ENCODE assay signal across 9 cellular contexts in genomic region chr16:10579575-10579964, GRCh38. TPM values are rescaled to one million over a fixed set of nuclear protein-coding genes. Genes with fewer than 3 reads are reported as not detected.
DNase-seq lines count a peak whose midpoint lies in the region; ATAC-seq, FAIRE-seq and TF ChIP-seq lines count a peak whose summit lies in the region.
"Had no signal": no experiment of that assay in that cellular context is flagged by ENCODE, and none has a peak within 500 bp of the region (broad histone marks: within the 10 kb centered on the region; RNA-seq: fewer than 3 reads in every experiment).

No MANE protein-coding gene starts in this region.

- BruUV-seq in HCT116 (replicated peaks; lab: Mats Ljungman, UMichigan) = TSS peak; percentile 52
- no TSS peak for BruUV-seq in K562 (replicated peaks; lab: Mats Ljungman, UMichigan)

- H3K9me1 ChIP-seq in K562 (ENCODE audit: control insufficient read depth, insufficient read depth, low read length) = no peaks in the 10 kb centered on the region

- ATAC-seq in HCT116 (peak; percentile 5; the same call in 1 of the 2 replicates), K562 (no peak), HG03135 (IDR thresholded peaks at IDR 0.05; ENCODE audit: unreplicated experiment) (no peak)

- no peaks in the 10 kb centered on the region for H4K20me1 ChIP-seq in HCT116 (ENCODE audit: insufficient read depth)
- peaks cover 5% of the 10 kb centered on the region for H4K20me1 ChIP-seq in K562 (replicated peaks; ENCODE audit: control insufficient read depth, insufficient read depth, low read length)

- 6% methylated on average over 2 of the region's 6 CpGs for WGBS in K562 (ENCODE audit: insufficient coverage, low coverage, missing lambda C conversion rate)

- H3K36me3 ChIP-seq in HCT116 (ENCODE audit: control insufficient read depth in 1 of 2, insufficient read depth in 2 of 2, low read length in 2 of 2) (no peaks in the 10 kb centered on the region), K562 (ENCODE audit: control insufficient read depth, insufficient read depth, low read length) (no peaks in the 10 kb centered on the region), kidney epithelial cell (ENCODE audit: control insufficient read depth, insufficient read depth, low read length) (no peaks in the 10 kb centered on the region)

- intact Hi-C loops in HCT116 (cut with micrococcal nuclease) (no loop called here), K562 (cut with micrococcal nuclease) (no loop called here)

- CTCF ChIA-PET in HCT116 (lab: Charles Lee) (interaction anchor here (1.0 to 1.7 kb wide), 2 partner anchors 14 to 339 kb away, joined by 4 to 7 read pairs; no protein-coding TSS in a partner anchor), K562 (lab: Yijun Ruan, JAX; ENCODE audit: low intra/inter-chr PET ratio) (no interaction called here)

- TF ChIP-seq RAD21 in HCT116 (IDR thresholded peaks at IDR 0.05; ENCODE audit: low read depth) (no peak), K562 (CRISPR knock-in tag; conservative IDR thresholded peaks at IDR 0.05 in 1 of 2, IDR thresholded peaks at IDR 0.05 in 1 of 2) (no peak)

- H3K4me1 ChIP-seq in HCT116 (ENCODE audit: control insufficient read depth in 1 of 2, insufficient read depth in 2 of 2, low read length in 2 of 2) = peaks cover 38 to 47% of the 10 kb centered on the region in 2 experiments
- H3K4me1 ChIP-seq in K562 (replicated peaks in 1 of 2; ENCODE audit: control insufficient read depth in 2 of 2, insufficient read depth in 2 of 2, low read length in 2 of 2) = peaks cover 0 to 16% of the 10 kb centered on the region in 2 experiments; a peak in 4 of 5 replicates

- H3K4me3 ChIP-seq in HCT116 (replicated peaks in 1 of 2; ENCODE audit: low read depth in 1 of 2, low read length in 2 of 2) (peak overlapping the region; percentile 68 to 83), K562 (peak overlapping the region; percentile 58), kidney epithelial cell (ENCODE audit: low read depth, low read length) (peak overlapping the region; percentile 70), skin epidermis (peak overlapping the region; percentile 50 to 92 (median 75))

- H2AFZ ChIP-seq in HCT116 (ENCODE audit: low read depth, low read length, poor library complexity, severe bottlenecking) (no peak overlapping the region), K562 (ENCODE audit: low read depth, low read length) (peak overlapping the region; percentile 91; the same call in 1 of the 2 replicates)

- no peaks in the 10 kb centered on the region for H3K9me3 ChIP-seq in HCT116 (ENCODE audit: control insufficient read depth in 1 of 2, insufficient read depth in 1 of 2, low read depth in 1 of 2, low read length in 2 of 2)
- H3K9me3 ChIP-seq in K562 (replicated peaks; ENCODE audit: control insufficient read depth, insufficient read depth, low read depth, low read length) = no peaks in the 10 kb centered on the region

- H3K4me2 ChIP-seq in HCT116 (ENCODE audit: low read length) = peak overlapping the region; percentile 99
- H3K4me2 ChIP-seq in K562 (ENCODE audit: insufficient read depth, low read length) = peak overlapping the region; percentile 79

- no peak for TF ChIP-seq CTCF in HCT116 (IDR thresholded peaks at IDR 0.05 in 2 of 3, conservative IDR thresholded peaks at IDR 0.05 in 1 of 3; ENCODE audit: borderline replicate concordance in 1 of 3, insufficient read depth in 1 of 3, low read depth in 2 of 3, low read length in 2 of 3)
- TF ChIP-seq CTCF in K562 (IDR thresholded peaks at IDR 0.05 in 2 of 3, conservative IDR thresholded peaks at IDR 0.05 in 1 of 3; ENCODE audit: insufficient read depth in 2 of 3, low read depth in 1 of 3, low read length in 3 of 3) = no peak
- no peak for TF ChIP-seq CTCF in kidney epithelial cell (IDR thresholded peaks at IDR 0.05; ENCODE audit: insufficient read depth, low read length, poor library complexity, severe bottlenecking)

- POLR2A ChIA-PET in HCT116 (lab: Charles Lee) (no interaction called here), K562 (lab: Yijun Ruan, JAX) (no interaction called here)

- H3K79me2 ChIP-seq in HCT116 (ENCODE audit: insufficient read depth, low read length) (peaks cover 16% of the 10 kb centered on the region), K562 (ENCODE audit: control insufficient read depth, insufficient read depth, low read length) (no peaks in the 10 kb centered on the region)

- RAD21 ChIA-PET in HCT116 (lab: Charles Lee; ENCODE audit: low non-redundant PET in 1 of 2, low total read pairs in 2 of 2, uncharacterized antibody in 2 of 2, unreplicated experiment in 2 of 2) = no interaction called here

- H3K27ac ChIP-seq in HCT116 (ENCODE audit: low read depth, low read length) (peak overlapping the region; percentile 88; the same call in 1 of the 2 replicates), K562 (ENCODE audit: extremely low read depth, low read depth, low read length) (no peak overlapping the region), skin epidermis (peak overlapping the region in 20 of 21 experiments; percentile 81 to 97 (median 92))

- H3K9ac ChIP-seq in HCT116 (ENCODE audit: low read length) = peak overlapping the region; percentile 84
- peak overlapping the region in 1 of 2 experiments; percentile 86; a peak in 2 of 4 replicates for H3K9ac ChIP-seq in K562 (ENCODE audit: insufficient read depth in 1 of 2, low read depth in 2 of 2, low read length in 2 of 2)

- no peak for TF ChIP-seq POLR2A in HCT116 (IDR thresholded peaks at IDR 0.05; ENCODE audit: borderline replicate concordance, extremely low read depth, insufficient read depth, insufficient read length)
- no peak for TF ChIP-seq POLR2A in K562 (conservative IDR thresholded peaks at IDR 0.05)

- no peak for TF ChIP-seq EP300 in K562 (IDR thresholded peaks at IDR 0.05; ENCODE audit: low read length)

- no peaks in the 10 kb centered on the region for H3K27me3 ChIP-seq in HCT116 (ENCODE audit: insufficient read depth, low read length)
- peaks cover 20 to 65% of the 10 kb centered on the region in 2 experiments; a peak in 4 of 5 replicates for H3K27me3 ChIP-seq in K562 (ENCODE audit: control insufficient read depth in 2 of 2, insufficient read depth in 2 of 2, low read length in 2 of 2)
- no peaks in the 10 kb centered on the region for H3K27me3 ChIP-seq in kidney epithelial cell (ENCODE audit: control insufficient read depth, insufficient read depth, low read length)

- DNase-seq in HCT116 (ENCODE audit: low read depth, low spot score) (no peak), K562 (ENCODE audit: extremely low read depth in 1 of 4, low spot score in 3 of 4) (no peak), kidney epithelial cell (ENCODE audit: low read depth) (no peak), retina (no peak), NCI-H1694 (lab: John Stamatoyannopoulos, UW) (no peak)
- DNase-seq in stimulated activated CD4-positive, alpha-beta T cell treated with anti-CD3 and anti-CD28 coated beads, Interleukin-4, amount 100 ng/mL, for 24 hours = no peak
- DNase-seq: activated T-cell treated with anti-CD3 and anti-CD28 coated beads for 4 hours had no signal

- no peak for FAIRE-seq in K562 (lab: Jason Lieb, UNC)

- H3K9me2 ChIP-seq in HCT116 (ENCODE audit: insufficient read depth) = no peaks in the 10 kb centered on the region

- in situ Hi-C loops in K562 (cut with MboI) = no loop called here

TF ChIP-seq in K562, 482 proteins besides CTCF, POLR2A, EP300 and RAD21 (continues in another document):
- TF ChIP-seq TRIM28 (IDR thresholded peaks at IDR 0.05) (no peak), ARID3A (IDR thresholded peaks at IDR 0.05; ENCODE audit: borderline replicate concordance, low read depth, low read length) (no peak), SREBF2 (CRISPR knock-in tag; IDR thresholded peaks at IDR 0.05) (no peak), ARID2 (IDR thresholded peaks at IDR 0.05) (no peak), HNRNPUL1 (IDR thresholded peaks at IDR 0.05; ENCODE audit: low read length) (no peak)

RNA-seq across cellular contexts. Expression of gene EMP2, which starts 0.8 kb away (rescaled TPM):
- total RNA-seq in HCT116 (2021; ENCODE audit: unreplicated experiment) = 32.6 TPM
- 22.0 and 26.1 TPM in 2 replicates for polyA plus RNA-seq in HCT116 (2012)
- total RNA-seq in K562 (2011; cell fraction: chromatin; rRNA removed; ENCODE audit: low replicate concordance) = 5.2 and 10.4 TPM in 2 replicates
- 3.8 and 5.5 TPM in 2 replicates for total RNA-seq in K562 (2011; cell fraction: nucleolus; rRNA removed)
- total RNA-seq in K562 (2011; cell fraction: nucleoplasm; rRNA removed) = 4.5 and 8.7 TPM in 2 replicates
- 0.73 and 0.98 TPM in 2 replicates for total RNA-seq in K562 (2014; rRNA removed)
- 2.1 and 2.9 TPM in 2 replicates for total RNA-seq in K562 (2014; rRNA removed; fragmentation: Illumina TruSeq; extraction: Trizol)
- 0.76 and 1.4 TPM in 2 replicates for total RNA-seq in K562 (2015; rRNA removed; fragmentation: Illumina TruSeq; extraction: Trizol)
- 3.3 TPM in 2 replicates for total RNA-seq in K562 (2021)
- polyA plus RNA-seq in K562 (2011; rRNA removed) = 5.6 and 6.2 TPM in 2 replicates
- 6.1 and 8.6 TPM in 2 replicates for polyA plus RNA-seq in K562 (2011; cell fraction: cytosol; rRNA removed)
- 2.2 and 3.7 TPM in 2 replicates for polyA plus RNA-seq in K562 (2011; cell fraction: nucleus; rRNA removed)
- 4.0 and 5.3 TPM in 2 replicates for polyA plus RNA-seq in K562 (2012)
- polyA plus RNA-seq in K562 (2014; fragmentation: Illumina TruSeq; extraction: Trizol) = 3.1 and 3.8 TPM in 2 replicates
- polyA plus RNA-seq in K562 (2014; fragmentation: Nextera tagmentation; extraction: Ambion mirVana) = 1 to 10 TPM; 3.1 TPM
- polyA plus RNA-seq in K562 (2014; rRNA removed) = 0.78 and 0.89 TPM in 2 replicates
- 6.8 and 11.1 TPM in 2 replicates for polyA minus RNA-seq in K562 (2011; rRNA and poly(A)+ RNA removed)
- 3.0 and 3.7 TPM in 2 replicates for polyA minus RNA-seq in K562 (2011; cell fraction: cytosol; rRNA and poly(A)+ RNA removed)
- polyA minus RNA-seq in K562 (2011; cell fraction: nucleus; rRNA and poly(A)+ RNA removed) = 1.1 and 1.3 TPM in 2 replicates
- 1.2 and 1.4 TPM in 2 replicates for total RNA-seq in kidney epithelial cell
